23 cellular contexts compared by ENCODE assay signal in genomic region chr16:11393861-11394592, GRCh38. TPM values are rescaled to one million over a fixed set of nuclear protein-coding genes. Genes with fewer than 3 reads are reported as not detected.
DNase-seq lines count a peak whose midpoint lies in the region; ATAC-seq and TF ChIP-seq lines count a peak whose summit lies in the region.
"Had no signal": no experiment of that assay in that cellular context is flagged by ENCODE, and none has a peak within 500 bp of the region (broad histone marks: within the 10 kb centered on the region; RNA-seq: fewer than 3 reads in every experiment).

No MANE protein-coding gene starts in this region.

- ATAC-seq in left ventricle myocardium superior = no peak
- ATAC-seq in right cardiac atrium = no peak

- peaks cover 11% of the 10 kb centered on the region for H3K27me3 Mint-ChIP-seq in glutamatergic neuron (ENCODE audit: unreplicated experiment)
- H3K27me3 Mint-ChIP-seq: CD4-positive, CD25-positive, alpha-beta regulatory T cell had no signal

- H3K9me3 Mint-ChIP-seq in glutamatergic neuron (ENCODE audit: unreplicated experiment) = no peaks in the 10 kb centered on the region
- H3K9me3 Mint-ChIP-seq: CD4-positive, CD25-positive, alpha-beta regulatory T cell had no signal

- DNase-seq in left ventricle myocardium superior (peak; percentile 13), right cardiac atrium (no peak), glutamatergic neuron (peak; percentile 2), posterior vena cava (ENCODE audit: low spot score) (peak; percentile 67), A172 (ENCODE audit: low spot score) (no peak), RKO (ENCODE audit: low spot score) (no peak), HuH-7.5 (ENCODE audit: low spot score) (no peak)
- DNase-seq: BE2C; CD4-positive, CD25-positive, alpha-beta regulatory T cell; DMS 273 treated with DMSO at 0.1 percent for 48 hours; DND-41; GM23248; HCEC 1CT; Kasumi-1; MG63; NCI-H1417; NCI-H1694 treated with DMSO at 0.1 percent for 48 hours; NCI-H2081 treated with DMSO at 0.1 percent for 48 hours; NCI-H2171 treated with DMSO at 0.1 percent for 48 hours; NCI-H446; NCI-H526; SHP77 treated with DMSO at 0.1 percent for 48 hours had no signal

- no peaks in the 10 kb centered on the region for H3K36me3 Mint-ChIP-seq in glutamatergic neuron (ENCODE audit: unreplicated experiment)
- H3K36me3 Mint-ChIP-seq: CD4-positive, CD25-positive, alpha-beta regulatory T cell had no signal

- H3K4me3 Mint-ChIP-seq in glutamatergic neuron (ENCODE audit: unreplicated experiment) = no peak overlapping the region
- H3K4me3 Mint-ChIP-seq: CD4-positive, CD25-positive, alpha-beta regulatory T cell had no signal

- peaks cover 12% of the 10 kb centered on the region for H3K4me1 Mint-ChIP-seq in glutamatergic neuron (ENCODE audit: low read depth, unreplicated experiment)

- H3K4me3 ChIP-seq in right cardiac atrium (ENCODE audit: low read length) = no peak overlapping the region
- H3K4me3 ChIP-seq: GM23248, MG63, SK-N-MC had no signal

- H3K27ac Mint-ChIP-seq in glutamatergic neuron (ENCODE audit: unreplicated experiment) = no peak overlapping the region

- no peak overlapping the region for H3K27ac ChIP-seq in right cardiac atrium (ENCODE audit: low read length)
- H3K27ac ChIP-seq: GM23248, SK-N-MC had no signal

- TF ChIP-seq CTCF in glutamatergic neuron (IDR thresholded peaks at IDR 0.05; ENCODE audit: partially characterized antibody, unreplicated experiment) = no peak

- H3K27me3 ChIP-seq in right cardiac atrium (ENCODE audit: control insufficient read depth, insufficient read depth) = no peaks in the 10 kb centered on the region
- H3K27me3 ChIP-seq: BE2C, MG63 had no signal

- no peaks in the 10 kb centered on the region for H3K9me3 ChIP-seq in right cardiac atrium (ENCODE audit: control insufficient read depth, low read length)
- H3K9me3 ChIP-seq: BE2C, MG63 had no signal

- no peaks in the 10 kb centered on the region for H3K4me1 ChIP-seq in right cardiac atrium (ENCODE audit: control insufficient read depth, insufficient read depth, low read length)
- H3K4me1 ChIP-seq: BE2C had no signal

- intact Hi-C loops in left ventricle myocardium superior (cut with micrococcal nuclease) (no loop called here), right cardiac atrium (cut with DNase I) (loop anchor here in 1 of 4 donors (10.0 kb wide), 2 partner anchors 411 to 671 kb away; no protein-coding TSS in a partner anchor), posterior vena cava (cut with DNase I) (loop anchor here (10.0 kb wide), 2 partner anchors 321 to 671 kb away; no protein-coding TSS in a partner anchor)

- WGBS in right cardiac atrium = 91% methylated on average over 10 of the region's 10 CpGs

RNA-seq across cellular contexts. Expression of gene RMI2, which starts 48.8 kb away (rescaled TPM):
- total RNA-seq in left ventricle myocardium superior (0.45 TPM), right cardiac atrium (under 1 TPM in 3 of 4 donors, not detected in 1; 0.40 to 0.97 (median 0.67) TPM), glutamatergic neuron (ENCODE audit: unreplicated experiment) (4.2 TPM), posterior vena cava (1 to 10 TPM in 1 of 2 donors, under 1 TPM in 1; 0.67 to 1.4 TPM)
- polyA plus RNA-seq in right cardiac atrium = 0.20 TPM
- total RNA-seq in A172 (2014; rRNA removed; shearing (Covaris generic)) = 29.8 and 33.7 TPM in 2 replicates

Comparison
In these comparisons a context has a peak if more than half of its experiments do, and no peak if none do; other contexts are left out.
1. DNase-seq: peak in left ventricle myocardium superior (single experiment), glutamatergic neuron (single experiment) and posterior vena cava (single experiment); none in right cardiac atrium (0 of 3), A172 (single experiment), RKO (single experiment) and HuH-7.5 (single experiment).